Comparison of ENCODE assay signal across 13 cellular contexts in genomic region chr2:230496891-230497290, GRCh38.
DNase-seq lines count a peak whose midpoint lies in the region; ATAC-seq and TF ChIP-seq lines count a peak whose summit lies in the region.
"Had no signal": no experiment of that assay in that cellular context is flagged by ENCODE, and none has a peak within 500 bp of the region (broad histone marks: within the 10 kb centered on the region; RNA-seq: fewer than 3 reads in every experiment).

No MANE protein-coding gene starts in this region.

- TF ChIP-seq CTCF in GM12865 (IDR thresholded peaks at IDR 0.05; ENCODE audit: insufficient read depth, low read depth, low read length, missing control alignments) (no peak), HL-60 (IDR thresholded peaks at IDR 0.05; ENCODE audit: insufficient read depth, low read length) (no peak)

- peak overlapping the region; percentile 72 to 89 for H3K27ac Mint-ChIP-seq in effector memory CD8-positive, alpha-beta T cell

- H3K36me3 ChIP-seq in neuronal stem cell (replicated peaks in 1 of 2; ENCODE audit: control insufficient read depth in 2 of 2, insufficient read depth in 2 of 2, low read length in 2 of 2): no peaks in the 10 kb centered on the region

- no peaks in the 10 kb centered on the region for H3K9me3 ChIP-seq in neuronal stem cell (replicated peaks in 1 of 2; ENCODE audit: control insufficient read depth in 2 of 2, insufficient read depth in 1 of 2, low read depth in 1 of 2, low read length in 2 of 2)

- H3K27me3 ChIP-seq in HL-60 (ENCODE audit: insufficient read depth, poor library complexity, severe bottlenecking): no peaks in the 10 kb centered on the region
- H3K27me3 ChIP-seq in neuronal stem cell (ENCODE audit: control insufficient read depth in 3 of 3, insufficient read depth in 3 of 3, low read depth in 1 of 3, low read length in 3 of 3): no peaks in the 10 kb centered on the region

- no peak overlapping the region for H3K9ac ChIP-seq in neuronal stem cell (ENCODE audit: low read depth, low read length, poor library complexity)

- H3K14ac ChIP-seq in neuronal stem cell (ENCODE audit: low read length): no peak overlapping the region

- H2BK12ac ChIP-seq in neuronal stem cell (ENCODE audit: low read length): no peak overlapping the region

- no peak overlapping the region for H2AK5ac ChIP-seq in neuronal stem cell (ENCODE audit: low read depth, low read length)

- no peaks in the 10 kb centered on the region for H3K9me3 Mint-ChIP-seq in effector memory CD8-positive, alpha-beta T cell

- H2BK5ac ChIP-seq in neuronal stem cell (ENCODE audit: low read length): no peak overlapping the region

- H3K23ac ChIP-seq in neuronal stem cell (ENCODE audit: low read depth, low read length, poor library complexity): no peak overlapping the region

- no peak overlapping the region; the same call in 1 of the 2 replicates for H3K4me3 ChIP-seq in GM12865 (ENCODE audit: low read depth, low read length)
- H3K4me3 ChIP-seq in HL-60 (replicated peaks; ENCODE audit: insufficient read depth, low read length): no peak overlapping the region
- no peak overlapping the region for H3K4me3 ChIP-seq in neuronal stem cell (ENCODE audit: low read length in 2 of 2)

- no CpG with 5 or more reads among the region's 3 CpGs for WGBS in neuronal stem cell (ENCODE audit: extremely low coverage in 2 of 2, insufficient read length in 2 of 2, insufficient replicate concordance in 1 of 2), 2 donors

- no peaks in the 10 kb centered on the region for H3K27me3 Mint-ChIP-seq in effector memory CD8-positive, alpha-beta T cell

- H3K27ac ChIP-seq in HL-60 (replicated peaks): peak overlapping the region; percentile 11
- H3K27ac ChIP-seq in neuronal stem cell (replicated peaks; ENCODE audit: low read length): no peak overlapping the region

- H3K4me3 Mint-ChIP-seq in effector memory CD8-positive, alpha-beta T cell: peak overlapping the region; percentile 58 to 66

- ATAC-seq in GM19395 (IDR thresholded peaks at IDR 0.05; ENCODE audit: unreplicated experiment): peak; percentile 52
- ATAC-seq in effector memory CD8-positive, alpha-beta T cell (replicated peaks): peak; percentile 58
- ATAC-seq: left lobe of liver had no signal

- H2BK120ac ChIP-seq in neuronal stem cell (ENCODE audit: low read depth, low read length): no peak overlapping the region

- peaks cover 28 to 34% of the 10 kb centered on the region in 2 donors for H3K4me1 Mint-ChIP-seq in effector memory CD8-positive, alpha-beta T cell (ENCODE audit: low read depth in 2 of 2)

- H3K36me3 Mint-ChIP-seq in effector memory CD8-positive, alpha-beta T cell (ENCODE audit: insufficient read depth): peaks cover 54% of the 10 kb centered on the region

- no peaks in the 10 kb centered on the region for H3K79me1 ChIP-seq in neuronal stem cell (ENCODE audit: low read depth, low read length)

- no peak overlapping the region for H2AFZ ChIP-seq in neuronal stem cell (ENCODE audit: low read length)

- H3K4ac ChIP-seq in neuronal stem cell (ENCODE audit: low read length): no peak overlapping the region

- H4K91ac ChIP-seq in neuronal stem cell (ENCODE audit: low read depth, low read length, poor library complexity): no peak overlapping the region

- DNase-seq in GM12865 (ENCODE audit: low read depth) (peak; percentile 52), HL-60 (ENCODE audit: low read depth in 1 of 2, low spot score in 1 of 2) (no peak), NCI-H526 treated with DMSO at 0.1 percent for 48 hours (lab: John Stamatoyannopoulos, UW) (no peak), neuronal stem cell (ENCODE audit: low spot score) (no peak), NCI-H748 treated with DMSO at 0.1 percent for 48 hours (lab: John Stamatoyannopoulos, UW) (no peak), DMS 273 (lab: John Stamatoyannopoulos, UW; ENCODE audit: unreplicated experiment) (no peak)
- DNase-seq in effector memory CD8-positive, alpha-beta T cell: no peak
- DNase-seq: activated CD4-positive, alpha-beta T cell treated with anti-CD3 and anti-CD28 coated beads for 4 hours; anterior cingulate cortex; effector memory CD4-positive, alpha-beta T cell; H7 had no signal

- H3K18ac ChIP-seq in neuronal stem cell (ENCODE audit: low read length): no peak overlapping the region

- H4K8ac ChIP-seq in neuronal stem cell (ENCODE audit: low read depth, low read length): no peak overlapping the region

- H2BK15ac ChIP-seq in neuronal stem cell (ENCODE audit: low read length): no peak overlapping the region

- H3K4me2 ChIP-seq in neuronal stem cell (ENCODE audit: insufficient read depth, low read length, poor library complexity, severe bottlenecking): no peak overlapping the region

- H3K4me1 ChIP-seq in neuronal stem cell (ENCODE audit: control insufficient read depth in 2 of 2, insufficient read depth in 1 of 2, low read depth in 1 of 2, low read length in 2 of 2): no peaks in the 10 kb centered on the region
